Comparison of ENCODE assay signal across 27 cellular contexts in genomic region chr4:121344128-121344527, GRCh38. TPM values are rescaled to one million over a fixed set of nuclear protein-coding genes. Genes with fewer than 3 reads are reported as not detected.
"Had no signal": no experiment of that assay in that cellular context is flagged by ENCODE, and none has a peak within 500 bp of the region (broad histone marks: within the 10 kb centered on the region; RNA-seq: fewer than 3 reads in every experiment).

No MANE protein-coding gene starts in this region.

- H3K36me3 ChIP-seq: esophagus squamous epithelium, heart right ventricle, neutrophil, tibial artery had no signal

- H3K79me2 ChIP-seq: parathyroid adenoma had no signal

- H3K27me3 ChIP-seq: esophagus squamous epithelium, heart right ventricle, neutrophil, testis, tibial artery had no signal

- H3K4me3 ChIP-seq: esophagus squamous epithelium, heart right ventricle, lung, testis, tibial artery had no signal

- ATAC-seq: effector memory CD8-positive, alpha-beta T cell; heart right ventricle; left lobe of liver; natural killer cell; sciatic nerve; stimulated activated memory B cell treated with anti-CD40 and anti-IgM and Interleukin-4, amounts not matched to agents 10 μg/mL and 1 μg/mL and 100 μg/mL, for 72 hours; stimulated activated naive CD8-positive, alpha-beta T cell treated with anti-CD3 and anti-CD28 coated beads, Interleukin-15, Interleukin-2, amounts not matched to agents 100 U/mL and 50 U/mL, for 24 hours had no signal

- DNase-seq: cortex of kidney; effector memory CD8-positive, alpha-beta T cell; erythroblast; esophagus squamous epithelium; foreskin melanocyte; glutamatergic neuron; heart right ventricle; hypothalamus; immature natural killer cell; islet precursor cell; kidney glomerular epithelial cell; natural killer cell; stimulated activated CD4-positive, alpha-beta T cell treated with anti-CD3 and anti-CD28 coated beads, Interleukin-4, amount 100 ng/mL, for 4 hours; stimulated activated naive CD8-positive, alpha-beta T cell treated with anti-CD3 and anti-CD28 coated beads, Interleukin-15, Interleukin-2, amounts not matched to agents 100 U/mL and 50 U/mL, for 24 hours; substantia nigra; testis; tibial artery had no signal

- H2AFZ ChIP-seq: parathyroid adenoma had no signal

- H3K9ac ChIP-seq: parathyroid adenoma had no signal

- H3K27ac ChIP-seq: esophagus squamous epithelium, heart right ventricle, neutrophil, parathyroid adenoma, testis, tibial artery had no signal

- H3K4me1 ChIP-seq: esophagus squamous epithelium, heart right ventricle, parathyroid adenoma, testis, tibial artery had no signal

- H3K9me3 ChIP-seq: esophagus squamous epithelium, heart right ventricle, neutrophil, testis, tibial artery had no signal

RNA-seq across cellular contexts. Expression of gene QRFPR, which starts 36.7 kb away (rescaled TPM):
- total RNA-seq: left lobe of liver, liver, mononuclear cell, natural killer cell, progenitor cell of endocrine pancreas, sciatic nerve had no signal
- polyA plus RNA-seq: immature natural killer cell, liver, urinary bladder had no signal
